26 cellular contexts compared by ENCODE assay signal in the genomic region with DNA sequence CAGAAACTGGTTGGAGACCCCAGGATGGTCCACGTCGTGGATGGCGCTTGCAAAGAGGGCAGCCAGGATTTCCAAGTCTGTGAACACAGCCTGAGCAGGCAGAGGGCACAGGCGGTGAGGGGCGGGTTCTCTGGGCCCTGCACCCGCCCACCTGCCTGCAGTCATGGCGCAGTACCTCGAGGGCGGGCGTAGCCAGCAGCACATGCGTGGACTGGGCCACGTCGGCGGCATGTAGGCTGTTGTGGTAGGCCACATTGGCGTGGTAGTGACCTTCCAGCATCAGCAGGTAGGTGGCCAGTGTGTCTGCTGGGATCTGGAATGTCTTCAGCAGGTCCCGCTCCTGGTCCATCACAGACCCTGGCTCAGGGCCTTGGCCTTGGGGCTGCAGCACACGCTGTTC. TPM values are rescaled to one million over a fixed set of nuclear protein-coding genes. Genes with fewer than 3 reads are reported as not detected.
DNase-seq lines count a peak whose midpoint lies in the region; ATAC-seq and TF ChIP-seq lines count a peak whose summit lies in the region.
"Had no signal": no experiment of that assay in that cellular context is flagged by ENCODE, and none has a peak within 500 bp of the region (broad histone marks: within the 10 kb centered on the region; RNA-seq: fewer than 3 reads in every experiment).

No MANE protein-coding gene starts in this region.

- H3K36me3 ChIP-seq in IMR-90 (ENCODE audit: control insufficient read depth, insufficient read depth, low read length) (no peaks in the 10 kb centered on the region), neuronal stem cell (replicated peaks in 1 of 2; ENCODE audit: control insufficient read depth in 2 of 2, insufficient read depth in 2 of 2, low read length in 2 of 2) (no peaks in the 10 kb centered on the region)
- H3K36me3 ChIP-seq: BE2C; BLaER1 treated with 17β-estradiol and CSF1 and Interleukin-3, amounts not matched to agents 10 nM and 100 nM had no signal

- no peak for TF ChIP-seq POLR2A in IMR-90 (IDR thresholded peaks at IDR 0.05; ENCODE audit: low read depth, low read length)

- POLR2A ChIA-PET in IMR-90 (lab: Charles Lee; ENCODE audit: unreplicated experiment), result no interaction called here

- H2BK12ac ChIP-seq in neuronal stem cell (ENCODE audit: low read length), result no peak overlapping the region

- no peak for TF ChIP-seq RAD21 in IMR-90 (IDR thresholded peaks at IDR 0.05; ENCODE audit: low read length)

- H3K14ac ChIP-seq in IMR-90 (replicated peaks; ENCODE audit: low read depth, low read length) (no peak overlapping the region), neuronal stem cell (ENCODE audit: low read length) (peak overlapping the region; percentile 67)

- H2AFZ ChIP-seq in IMR-90 (replicated peaks; ENCODE audit: low read length, poor library complexity), result no peak overlapping the region
- no peak overlapping the region for H2AFZ ChIP-seq in neuronal stem cell (ENCODE audit: low read length)
- H2AFZ ChIP-seq: GM23248 had no signal

- H2BK5ac ChIP-seq in IMR-90 (ENCODE audit: low read depth, low read length, poor library complexity, severe bottlenecking), result no peak overlapping the region
- H2BK5ac ChIP-seq in neuronal stem cell (ENCODE audit: low read length), result no peak overlapping the region

- BruUV-seq in IMR-90 (replicated peaks; lab: Mats Ljungman, UMichigan), result no TSS peak

- H2BK15ac ChIP-seq in IMR-90 (ENCODE audit: low read depth, low read length), result no peak overlapping the region
- H2BK15ac ChIP-seq in neuronal stem cell (ENCODE audit: low read length), result peak overlapping the region; percentile 7

- H3K79me1 ChIP-seq in IMR-90 (ENCODE audit: low read depth in 1 of 2, low read length in 2 of 2) (no peaks in the 10 kb centered on the region), neuronal stem cell (ENCODE audit: low read depth, low read length) (no peaks in the 10 kb centered on the region)

- H3K4me3 ChIP-seq in IMR-90 (ENCODE audit: insufficient read depth, low read depth, low read length), result no peak overlapping the region
- H3K4me3 ChIP-seq in neuronal stem cell (ENCODE audit: low read length in 2 of 2), result no peak overlapping the region
- H3K4me3 ChIP-seq: A549; BLaER1 treated with 17β-estradiol and CSF1 and Interleukin-3, amounts not matched to agents 10 nM and 100 nM; GM12878; GM23248 had no signal

- H3K56ac ChIP-seq in IMR-90 (ENCODE audit: extremely low read depth, insufficient read depth, low read length), result no peak overlapping the region

- H2BK120ac ChIP-seq in IMR-90 (ENCODE audit: low read depth, low read length) (no peak overlapping the region), neuronal stem cell (ENCODE audit: low read depth, low read length) (peak overlapping the region; percentile 50)

- H3K4me1 ChIP-seq in IMR-90 (ENCODE audit: control insufficient read depth, insufficient read depth, low read length) (peaks cover 5% of the 10 kb centered on the region), neuronal stem cell (ENCODE audit: control insufficient read depth in 2 of 2, insufficient read depth in 1 of 2, low read depth in 1 of 2, low read length in 2 of 2) (no peaks in the 10 kb centered on the region)
- H3K4me1 ChIP-seq: BE2C had no signal

- no peaks in the 10 kb centered on the region for H3K27me3 ChIP-seq in IMR-90 (ENCODE audit: control insufficient read depth, insufficient read depth, low read length)
- H3K27me3 ChIP-seq in neuronal stem cell (ENCODE audit: control insufficient read depth in 3 of 3, insufficient read depth in 3 of 3, low read depth in 1 of 3, low read length in 3 of 3), result peaks cover 0 to 33% (median 13%) of the 10 kb centered on the region in 3 experiments
- H3K27me3 ChIP-seq: BE2C had no signal

- 95% methylated on average over 10 of the region's 17 CpGs; no CpG with 5 or more reads in 1 of the 2 experiments for WGBS in IMR-90 (ENCODE audit: extremely low coverage in 2 of 2, insufficient read length in 1 of 2), 2 experiments
- no CpG with 5 or more reads among the region's 17 CpGs for WGBS in neuronal stem cell (ENCODE audit: extremely low coverage in 2 of 2, insufficient read length in 2 of 2, insufficient replicate concordance in 1 of 2), 2 donors

- H4K8ac ChIP-seq in IMR-90 (ENCODE audit: low read depth in 2 of 2, low read length in 2 of 2), result no peak overlapping the region
- H4K8ac ChIP-seq in neuronal stem cell (ENCODE audit: low read depth, low read length), result no peak overlapping the region

- H4K20me1 ChIP-seq in IMR-90 (ENCODE audit: insufficient read depth, low read length), result no peaks in the 10 kb centered on the region
- H4K20me1 ChIP-seq: BLaER1 treated with 17β-estradiol and CSF1 and Interleukin-3, amounts not matched to agents 10 nM and 100 nM had no signal

- dilution Hi-C loops in IMR-90 (cut with HindIII; ENCODE audit: low sequenced_read_pairs, unreplicated experiment), result no loop called here

- no peak overlapping the region for H3K4me2 ChIP-seq in IMR-90 (ENCODE audit: low read depth, low read length)
- H3K4me2 ChIP-seq in neuronal stem cell (ENCODE audit: insufficient read depth, low read length, poor library complexity, severe bottlenecking), result no peak overlapping the region
- H3K4me2 ChIP-seq: A549; BLaER1 treated with 17β-estradiol and CSF1 and Interleukin-3, amounts not matched to agents 10 nM and 100 nM had no signal

- H3K9me3 ChIP-seq in IMR-90 (ENCODE audit: control insufficient read depth, insufficient read depth, low read length) (no peaks in the 10 kb centered on the region), neuronal stem cell (replicated peaks in 1 of 2; ENCODE audit: control insufficient read depth in 2 of 2, insufficient read depth in 1 of 2, low read depth in 1 of 2, low read length in 2 of 2) (peaks cover 0 to 5% of the 10 kb centered on the region in 2 donors)
- H3K9me3 ChIP-seq: A549; BE2C; BLaER1 treated with 17β-estradiol and CSF1 and Interleukin-3, amounts not matched to agents 10 nM and 100 nM had no signal

- H3K9ac ChIP-seq in IMR-90 (ENCODE audit: low read depth, low read length) (no peak overlapping the region), neuronal stem cell (ENCODE audit: low read depth, low read length, poor library complexity) (peak overlapping the region; percentile 21)
- H3K9ac ChIP-seq: BLaER1 treated with 17β-estradiol and CSF1 and Interleukin-3, amounts not matched to agents 10 nM and 100 nM; GM23248 had no signal

- ATAC-seq in IMR-90 (ENCODE audit: low read depth) (no peak), esophagus mucosa (peak; percentile 6), HG02642 (IDR thresholded peaks at IDR 0.05; ENCODE audit: poor library complexity, unreplicated experiment) (no peak)
- ATAC-seq: A549, GM12878, HCT116 had no signal

- H2AK5ac ChIP-seq in IMR-90 (ENCODE audit: low read depth, low read length), result no peak overlapping the region
- peak overlapping the region; percentile 81 for H2AK5ac ChIP-seq in neuronal stem cell (ENCODE audit: low read depth, low read length)

- intact Hi-C loops in IMR-90 (cut with micrococcal nuclease), result no loop called here

- H4K5ac ChIP-seq in IMR-90 (ENCODE audit: low read depth, low read length), result no peak overlapping the region

- H3K23ac ChIP-seq in IMR-90 (ENCODE audit: low read depth, low read length) (no peak overlapping the region), neuronal stem cell (ENCODE audit: low read depth, low read length, poor library complexity) (peak overlapping the region; percentile 75)

- H3K9me1 ChIP-seq in IMR-90 (ENCODE audit: insufficient read depth, low read length), result peaks cover 2% of the 10 kb centered on the region; the same call in 1 of the 2 replicates

- CTCF ChIA-PET in IMR-90 (lab: Yijun Ruan, JAX), result no interaction called here

- peak overlapping the region; percentile 55 for H2AK9ac ChIP-seq in IMR-90 (replicated peaks; ENCODE audit: low read depth, low read length, poor library complexity)

- peak; percentile 10 for DNase-seq in COLO668 (lab: John Stamatoyannopoulos, UW; ENCODE audit: unreplicated experiment)
- DNase-seq in IMR-90, result no peak
- no peak for DNase-seq in neuronal stem cell (ENCODE audit: low spot score)
- DNase-seq in D341Med (ENCODE audit: low spot score), result no peak
- DNase-seq in NCI-H1105 treated with DMSO at 0.1 percent for 48 hours (lab: John Stamatoyannopoulos, UW), result no peak
- DNase-seq: 8988T; ACHN; AML-193; BE2C; CD4-positive, alpha-beta T cell; CD8-positive, alpha-beta memory T cell; COR-L47; DMS 273 treated with DMSO at 0.1 percent for 48 hours; DMS79; EL; GDM1; GM23248; H9; HFFc6 had no signal

- TF ChIP-seq CTCF in IMR-90 (conservative IDR thresholded peaks at IDR 0.05; ENCODE audit: low read depth, low read length), result no peak

- no peak overlapping the region for H3K18ac ChIP-seq in IMR-90 (ENCODE audit: low read depth, low read length)
- H3K18ac ChIP-seq in neuronal stem cell (ENCODE audit: low read length), result peak overlapping the region; percentile 84

- H3K4ac ChIP-seq in IMR-90 (ENCODE audit: low read depth, low read length) (no peak overlapping the region), neuronal stem cell (ENCODE audit: low read length) (no peak overlapping the region)

- no peak overlapping the region for H3K27ac ChIP-seq in IMR-90 (ENCODE audit: insufficient read depth, low read length)
- no peak overlapping the region for H3K27ac ChIP-seq in neuronal stem cell (replicated peaks; ENCODE audit: low read length)
- H3K27ac ChIP-seq: A549; BLaER1 treated with 17β-estradiol and CSF1 and Interleukin-3, amounts not matched to agents 10 nM and 100 nM; GM23248 had no signal

- in situ Hi-C loops in IMR-90 (cut with MboI; ENCODE audit: low sequenced_read_pairs), result no loop called here

- H2BK20ac ChIP-seq in IMR-90 (ENCODE audit: low read depth, low read length), result no peak overlapping the region

- H4K91ac ChIP-seq in IMR-90 (ENCODE audit: insufficient read depth, low read depth, low read length) (no peak overlapping the region), neuronal stem cell (ENCODE audit: low read depth, low read length, poor library complexity) (no peak overlapping the region)

RNA-seq across cellular contexts. Expression of a gene that starts 8.1 kb away (rescaled TPM):
- total RNA-seq in IMR-90 (2012; rRNA removed) (0.18 TPM in 1 of 2 replicates, not detected in the other), esophagus mucosa (0.16 TPM)
- 0.22 and 0.24 TPM in 2 replicates for polyA plus RNA-seq in IMR-90 (2012; rRNA removed)
- 0.30 and 0.40 TPM in 2 replicates for polyA plus RNA-seq in IMR-90 (2012; cell fraction: cytosol; rRNA removed)
- polyA plus RNA-seq in IMR-90 (2012; cell fraction: nucleus; rRNA removed; ENCODE audit: low replicate concordance), result 3.4 and 5.3 TPM in 2 replicates
- 0.14 TPM for polyA plus RNA-seq in neuronal stem cell (2013, experiment 1 of 2)
- polyA plus RNA-seq in neuronal stem cell (2013, experiment 2 of 2), result 0.12 TPM
- total RNA-seq: CD4-positive, alpha-beta T cell; CD8-positive, alpha-beta memory T cell had no signal
- polyA plus RNA-seq: CD14-positive monocyte; CD8-positive, alpha-beta memory T cell had no signal

RNA-seq across cellular contexts. Expression of a gene that starts 14.3 kb away (rescaled TPM):
- 2.8 and 3.0 TPM in 2 replicates for total RNA-seq in IMR-90 (2012; rRNA removed)
- polyA plus RNA-seq in IMR-90 (2012; rRNA removed), result 13.4 and 13.6 TPM in 2 replicates
- polyA plus RNA-seq in IMR-90 (2012; cell fraction: cytosol; rRNA removed), result 8.6 and 29.3 TPM in 2 replicates
- 35.0 and 55.7 TPM in 2 replicates for polyA plus RNA-seq in IMR-90 (2012; cell fraction: nucleus; rRNA removed; ENCODE audit: low replicate concordance)
- 1.1 TPM for total RNA-seq in esophagus mucosa
- polyA plus RNA-seq in neuronal stem cell (2013, experiment 1 of 2), result 3.4 TPM
- polyA plus RNA-seq in neuronal stem cell (2013, experiment 2 of 2), result 4.3 TPM

RNA-seq across cellular contexts. Expression of a gene that starts 25.1 kb away (rescaled TPM):
- total RNA-seq in IMR-90 (2012; rRNA removed), result 7.2 TPM in 2 replicates
- 19.5 and 22.5 TPM in 2 replicates for polyA plus RNA-seq in IMR-90 (2012; rRNA removed)
- 17.4 and 27.3 TPM in 2 replicates for polyA plus RNA-seq in IMR-90 (2012; cell fraction: cytosol; rRNA removed)
- polyA plus RNA-seq in IMR-90 (2012; cell fraction: nucleus; rRNA removed; ENCODE audit: low replicate concordance), result 3.9 and 10.3 TPM in 2 replicates
- 6.8 TPM for total RNA-seq in esophagus mucosa
- polyA plus RNA-seq in neuronal stem cell (2013, experiment 1 of 2), result 21.4 TPM
- 20.5 TPM for polyA plus RNA-seq in neuronal stem cell (2013, experiment 2 of 2)

RNA-seq across cellular contexts. Expression of a gene that starts 44.5 kb away (rescaled TPM):
- total RNA-seq in IMR-90 (2012; rRNA removed) (1.1 and 2.3 TPM in 2 replicates), esophagus mucosa (17.0 TPM)
- 2.3 and 4.0 TPM in 2 replicates for polyA plus RNA-seq in IMR-90 (2012; rRNA removed)
- 3.1 TPM in 1 of 2 replicates, not detected in the other for polyA plus RNA-seq in IMR-90 (2012; cell fraction: cytosol; rRNA removed)
- 1.6 and 2.1 TPM in 2 replicates for polyA plus RNA-seq in IMR-90 (2012; cell fraction: nucleus; rRNA removed; ENCODE audit: low replicate concordance)
- 0.79 TPM for polyA plus RNA-seq in neuronal stem cell (2013, experiment 1 of 2)
- polyA plus RNA-seq in neuronal stem cell (2013, experiment 2 of 2), result 0.73 TPM

RNA-seq across cellular contexts. Expression of a gene that starts 56.1 kb away (rescaled TPM):
- total RNA-seq in IMR-90 (2012; rRNA removed) (0.18 and 0.28 TPM in 2 replicates), esophagus mucosa (0.56 TPM)
- polyA plus RNA-seq in IMR-90 (2012; rRNA removed), result 0.60 and 0.67 TPM in 2 replicates
- polyA plus RNA-seq in IMR-90 (2012; cell fraction: cytosol; rRNA removed), result 0.24 and 0.29 TPM in 2 replicates
- polyA plus RNA-seq in IMR-90 (2012; cell fraction: nucleus; rRNA removed; ENCODE audit: low replicate concordance), result 6.1 and 10.8 TPM in 2 replicates
- polyA plus RNA-seq in neuronal stem cell (2013, experiment 1 of 2), result 0.81 TPM
- polyA plus RNA-seq in neuronal stem cell (2013, experiment 2 of 2), result 1.1 TPM
- polyA plus RNA-seq: CD14-positive monocyte had no signal
